ENCODE assay signal across 1 cellular context in genomic region chr19:49916839-49917733, GRCh38.
TF ChIP-seq lines count a peak whose summit lies in the region.

No MANE protein-coding gene starts in this region.

TF ChIP-seq in HCT116, 20 proteins besides CTCF, POLR2A, EP300 and RAD21:
- TF ChIP-seq ZBTB33 (IDR thresholded peaks at IDR 0.05; ENCODE audit: extremely low read depth, insufficient replicate concordance, low read length) (no peak), EZH2 (IDR thresholded peaks at IDR 0.05) (no peak), EGR1 (IDR thresholded peaks at IDR 0.05; ENCODE audit: low read depth) (no peak), CEBPB (IDR thresholded peaks at IDR 0.05; ENCODE audit: low read depth) (no peak), FOSL1 (IDR thresholded peaks at IDR 0.05; ENCODE audit: low read depth) (no peak), MAX (IDR thresholded peaks at IDR 0.05) (no peak), POLR2AphosphoS5 (IDR thresholded peaks at IDR 0.05; ENCODE audit: low read depth, low read length) (no peak), JUND (IDR thresholded peaks at IDR 0.05) (no peak), REST (IDR thresholded peaks at IDR 0.05; ENCODE audit: low read depth) (no peak)
TF ChIP-seq in HCT116: peak in this region for 0.
